11 cellular contexts compared by ENCODE assay signal in the genomic region with DNA sequence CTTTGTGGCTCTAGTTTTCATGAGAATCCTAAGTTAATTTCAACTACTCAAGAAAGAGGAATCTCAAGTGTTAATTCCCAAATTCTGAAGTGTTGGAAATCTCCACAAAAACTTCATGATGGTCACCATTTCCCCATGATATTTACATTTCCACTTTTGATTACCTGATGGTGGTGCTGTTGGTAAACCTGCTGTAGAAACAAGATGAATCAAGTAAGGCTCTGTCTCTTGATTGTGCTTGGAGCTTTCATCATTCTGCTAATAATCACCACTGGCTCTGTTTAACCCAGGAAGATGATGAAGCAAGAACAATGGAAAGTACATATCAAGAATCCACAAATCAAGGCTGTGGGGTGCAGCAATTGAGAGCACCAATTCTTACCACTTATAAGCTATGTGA.
DNase-seq lines count a peak whose midpoint lies in the region; ATAC-seq, FAIRE-seq and TF ChIP-seq lines count a peak whose summit lies in the region.
"Had no signal": no experiment of that assay in that cellular context is flagged by ENCODE, and none has a peak within 500 bp of the region (broad histone marks: within the 10 kb centered on the region; RNA-seq: fewer than 3 reads in every experiment).

No MANE protein-coding gene starts in this region.

- H3K27ac Mint-ChIP-seq in chondrocyte (ENCODE audit: unreplicated experiment), result no peak overlapping the region

- no peak for TF ChIP-seq POLR2A in heart left ventricle (IDR thresholded peaks at IDR 0.05)

- no peaks in the 10 kb centered on the region for H3K9me3 ChIP-seq in heart left ventricle
- H3K9me3 ChIP-seq in small intestine (ENCODE audit: control insufficient read depth, low read depth), result no peaks in the 10 kb centered on the region

- H3K4me1 ChIP-seq in heart left ventricle (no peaks in the 10 kb centered on the region), small intestine (ENCODE audit: control insufficient read depth in 2 of 2, insufficient read depth in 1 of 2, low read depth in 1 of 2, low read length in 1 of 2) (no peaks in the 10 kb centered on the region)

- TF ChIP-seq CTCF in heart left ventricle (IDR thresholded peaks at IDR 0.05), result peak in 8 of 12 donors; percentile 6 to 46 (median 26)
- peak; percentile 20 for TF ChIP-seq CTCF in fibroblast of pulmonary artery (IDR thresholded peaks at IDR 0.05; ENCODE audit: low read length, missing control alignments)
- TF ChIP-seq CTCF in chondrocyte (IDR thresholded peaks at IDR 0.05), result no peak

- no peak for FAIRE-seq in small intestine (lab: Jason Lieb, UNC)

- no peaks in the 10 kb centered on the region for H3K9me3 Mint-ChIP-seq in chondrocyte (ENCODE audit: low read depth)

- intact Hi-C loops in heart left ventricle (cut with DNase I), result loop anchor here in 9 of 10 donors (5.0 to 10.0 kb wide), 3 partner anchors 220 to 225 kb away; no protein-coding TSS in a partner anchor
- intact Hi-C loops in left ventricle myocardium superior (cut with micrococcal nuclease), result loop anchor here (10.0 kb wide), 1 partner anchor 223 kb away; no protein-coding TSS in a partner anchor

- H3K4me3 Mint-ChIP-seq in chondrocyte (ENCODE audit: unreplicated experiment), result no peak overlapping the region

- no peaks in the 10 kb centered on the region for H3K36me3 Mint-ChIP-seq in chondrocyte (ENCODE audit: low read depth)

- no peak overlapping the region for H3K4me3 ChIP-seq in heart left ventricle
- no peak overlapping the region for H3K4me3 ChIP-seq in fibroblast of pulmonary artery (replicated peaks; ENCODE audit: low read depth, low read length)
- no peak overlapping the region for H3K4me3 ChIP-seq in small intestine (ENCODE audit: low read depth in 1 of 2, low read length in 2 of 2)

- H3K27me3 ChIP-seq in heart left ventricle (no peaks in the 10 kb centered on the region), small intestine (ENCODE audit: control insufficient read depth in 2 of 2, insufficient read depth in 2 of 2, low read length in 2 of 2) (no peaks in the 10 kb centered on the region)

- no peak for ATAC-seq in heart left ventricle
- ATAC-seq in left ventricle myocardium superior, result no peak

- DNase-seq in heart left ventricle (no peak), left ventricle myocardium superior (no peak), RPMI7951 (ENCODE audit: low read depth) (peak; percentile 3), fibroblast of pulmonary artery (ENCODE audit: low read depth) (peak; percentile 30), small intestine (peak; percentile 30), NOMO-1 (lab: John Stamatoyannopoulos, UW; ENCODE audit: unreplicated experiment in 2 of 2) (no peak), chondrocyte (ENCODE audit: low spot score) (no peak), SW 1271 (lab: John Stamatoyannopoulos, UW) (no peak)
- DNase-seq: activated T-cell treated with anti-CD3 and anti-CD28 coated beads, Interleukin-2, amount 50 U/mL, for 48 hours; NCI-H1105; NK-92 treated with Interleukin-12 subunit alpha and Interleukin-12 subunit beta, amount 100 ng/mL, for 24 hours had no signal

- H3K36me3 ChIP-seq in heart left ventricle (no peaks in the 10 kb centered on the region), small intestine (ENCODE audit: control insufficient read depth in 2 of 2, insufficient read depth in 2 of 2, low read length in 2 of 2) (no peaks in the 10 kb centered on the region)

- no peaks in the 10 kb centered on the region for H3K4me1 Mint-ChIP-seq in chondrocyte (ENCODE audit: low read depth)

- H3K27ac ChIP-seq in heart left ventricle, result no peak overlapping the region
- H3K27ac ChIP-seq in small intestine (ENCODE audit: low read depth in 1 of 2, low read length in 1 of 2), result no peak overlapping the region

- peaks cover 17% of the 10 kb centered on the region for H3K27me3 Mint-ChIP-seq in chondrocyte (ENCODE audit: low read depth)

Comparison
In these comparisons a context has a peak if more than half of its experiments do, and no peak if none do; other contexts are left out.
1. DNase-seq: peak in RPMI7951 (single experiment), fibroblast of pulmonary artery (single experiment) and small intestine (single experiment); none in heart left ventricle (0 of 5), left ventricle myocardium superior (single experiment), NOMO-1 (0 of 2), chondrocyte (single experiment) and SW 1271 (0 of 2).